In genomic region chr5:160926428-160926827, GRCh38 we compare ENCODE assay signal across 11 cellular contexts.
A peak's percentile ranks its signal among the peaks of the same experiment; 100 is the strongest.
DNase-seq lines count a peak whose midpoint lies in the region; ATAC-seq and TF ChIP-seq lines count a peak whose summit lies in the region.
"Had no signal": no experiment of that assay in that cellular context is flagged by ENCODE, and none has a peak within 500 bp of the region (broad histone marks: within the 10 kb centered on the region; RNA-seq: fewer than 3 reads in every experiment).

No MANE protein-coding gene starts in this region.

- no peaks in the 10 kb centered on the region for H3K9me3 Mint-ChIP-seq in activated naive CD4-positive, alpha-beta T cell treated with anti-CD3 and anti-CD28 coated beads, Interleukin-2, amount 50 U/mL, for 72 hours
- H3K9me3 Mint-ChIP-seq: memory B cell had no signal

- CTCF ChIA-PET in GM10248 (lab: Yijun Ruan, JAX), result interaction anchor here (0.9 to 1.2 kb wide), 2 partner anchors 11 to 25 kb away, joined by 4 read pairs; no protein-coding TSS in a partner anchor

- ATAC-seq in omental fat pad (ENCODE audit: low FRiP score) (no peak), GM21576 (IDR thresholded peaks at IDR 0.05; ENCODE audit: unreplicated experiment) (no peak)
- ATAC-seq in activated naive CD4-positive, alpha-beta T cell treated with anti-CD3 and anti-CD28 coated beads, Interleukin-2, amount 50 U/mL, for 72 hours, result no peak
- ATAC-seq: HCT116 had no signal

- TF ChIP-seq CTCF in VCaP (conservative IDR thresholded peaks at IDR 0.05) (no peak), omental fat pad (IDR thresholded peaks at IDR 0.05) (no peak), GM10248 (IDR thresholded peaks at IDR 0.05; ENCODE audit: control extremely low read depth, extremely low read depth, low read depth, missing control alignments) (no peak)

- H3K36me3 Mint-ChIP-seq in activated naive CD4-positive, alpha-beta T cell treated with anti-CD3 and anti-CD28 coated beads, Interleukin-2, amount 50 U/mL, for 72 hours, result no peaks in the 10 kb centered on the region
- H3K36me3 Mint-ChIP-seq: memory B cell had no signal

- H3K27ac ChIP-seq in VCaP, result peak overlapping the region; percentile 78

- DNase-seq in DMS79 treated with DMSO at 0.1 percent for 48 hours (lab: John Stamatoyannopoulos, UW), result peak; percentile 89
- DNase-seq in NCI-H2029 treated with DMSO at 0.1 percent for 48 hours (lab: John Stamatoyannopoulos, UW), result peak; percentile 97
- DNase-seq in mucosa of gallbladder (ENCODE audit: low spot score), result peak; percentile 53
- DNase-seq in omental fat pad (ENCODE audit: low spot score), result no peak
- no peak for DNase-seq in GM10248 (ENCODE audit: extremely low spot score)
- no peak for DNase-seq in activated naive CD4-positive, alpha-beta T cell treated with anti-CD3 and anti-CD28 coated beads, Interleukin-2, amount 50 U/mL, for 72 hours (ENCODE audit: low spot score in 2 of 2)
- DNase-seq: activated CD4-positive, alpha-beta T cell treated with anti-CD3 and anti-CD28 coated beads for 1 hour had no signal

- no peak overlapping the region for H3K27ac Mint-ChIP-seq in activated naive CD4-positive, alpha-beta T cell treated with anti-CD3 and anti-CD28 coated beads, Interleukin-2, amount 50 U/mL, for 72 hours
- H3K27ac Mint-ChIP-seq: memory B cell had no signal

- POLR2A ChIA-PET in GM10248 (lab: Yijun Ruan, JAX), result no interaction called here

Comparison
In these comparisons a context has a peak if more than half of its experiments do, and no peak if none do; other contexts are left out.
1. DNase-seq: peak in DMS79 treated with DMSO at 0.1 percent for 48 hours (single experiment), NCI-H2029 treated with DMSO at 0.1 percent for 48 hours (single experiment) and mucosa of gallbladder (single experiment); none in omental fat pad (single experiment), GM10248 (single experiment) and activated naive CD4-positive, alpha-beta T cell treated with anti-CD3 and anti-CD28 coated beads, Interleukin-2, amount 50 U/mL, for 72 hours (0 of 2).